In genomic region chr4:78254893-78255292, GRCh38 we compare ENCODE assay signal across 26 cellular contexts.
"Had no signal": no experiment of that assay in that cellular context is flagged by ENCODE, and none has a peak within 500 bp of the region (broad histone marks: within the 10 kb centered on the region; RNA-seq: fewer than 3 reads in every experiment).

No MANE protein-coding gene starts in this region.

- H3K27ac Mint-ChIP-seq: naive B cell; natural killer cell; nephron progenitor cell; neural progenitor cell; stimulated activated memory B cell treated with anti-CD40 and anti-IgM and Interleukin-4, amounts not matched to agents 10 μg/mL and 1 μg/mL and 100 μg/mL, for 72 hours had no signal

- H2AFZ ChIP-seq: neural progenitor cell, parathyroid adenoma had no signal

- H3K4me2 ChIP-seq: neural progenitor cell, smooth muscle cell had no signal

- H3K4me1 Mint-ChIP-seq: natural killer cell; nephron progenitor cell; neural progenitor cell; stimulated activated memory B cell treated with anti-CD40 and anti-IgM and Interleukin-4, amounts not matched to agents 10 μg/mL and 1 μg/mL and 100 μg/mL, for 72 hours; stimulated activated naive CD8-positive, alpha-beta T cell treated with anti-CD3 and anti-CD28 coated beads, Interleukin-15, amount 100 ng/mL, for 72 hours had no signal

- H3K4me3 ChIP-seq: left lung, lower lobe of right lung, neural progenitor cell, right atrium auricular region, right lobe of liver, smooth muscle cell, tibial nerve, upper lobe of left lung, vagina had no signal

- H3K36me3 ChIP-seq: left lung, lower lobe of right lung, neural progenitor cell, neutrophil, right atrium auricular region, right lobe of liver, upper lobe of left lung, vagina had no signal

- H3K9me3 ChIP-seq: neutrophil, right lobe of liver had no signal

- H3K4me1 ChIP-seq: left lung, lower lobe of right lung, neural progenitor cell, parathyroid adenoma, right atrium auricular region, right lobe of liver, tibial nerve, upper lobe of left lung, vagina had no signal

- H3K27ac ChIP-seq: left lung, lower lobe of right lung, neural progenitor cell, neutrophil, parathyroid adenoma, right atrium auricular region, right lobe of liver, tibial nerve, upper lobe of left lung, vagina had no signal

- H3K27me3 Mint-ChIP-seq: naive B cell; stimulated activated memory B cell treated with anti-CD40 and anti-IgM and Interleukin-4, amounts not matched to agents 10 μg/mL and 1 μg/mL and 100 μg/mL, for 72 hours; stimulated activated naive CD8-positive, alpha-beta T cell treated with anti-CD3 and anti-CD28 coated beads, Interleukin-15, amount 100 ng/mL, for 72 hours had no signal

- H3K27me3 ChIP-seq: left lung, neural progenitor cell, neutrophil, right atrium auricular region, right lobe of liver, tibial nerve, upper lobe of left lung, vagina had no signal

- DNase-seq: kidney glomerular epithelial cell; left cardiac atrium; left lung; lower lobe of right lung; mammary epithelial cell; mesenchymal stem cell; naive B cell; natural killer cell; nephron progenitor cell; occipital lobe; right lobe of liver; stimulated activated CD4-positive, alpha-beta T cell treated with anti-CD3 and anti-CD28 coated beads, Interleukin-1b, Interleukin-23, amount 100 ng/mL, for 48 hours; stimulated activated CD4-positive, alpha-beta T cell treated with anti-CD3 and anti-CD28 coated beads, Interleukin-2, amount 100 ng/mL, for 48 hours; stimulated activated CD4-positive, alpha-beta T cell treated with anti-CD3 and anti-CD28 coated beads, Interleukin-4, amount 100 ng/mL, for 4 hours; stimulated activated CD8-positive, alpha-beta memory T cell treated with anti-CD3 and anti-CD28 coated beads, Interleukin-4, amount 100 ng/mL, for 48 hours; stimulated activated naive CD4-positive, alpha-beta T cell treated with Interleukin-2 at 50 U/mL for 16 hours; stimulated activated naive CD8-positive, alpha-beta T cell treated with anti-CD3 and anti-CD28 coated beads, Interleukin-15, amount 100 ng/mL, for 72 hours; upper lobe of left lung had no signal

- H3K79me2 ChIP-seq: parathyroid adenoma had no signal

- H3K36me3 Mint-ChIP-seq: natural killer cell; stimulated activated memory B cell treated with anti-CD40 and anti-IgM and Interleukin-4, amounts not matched to agents 10 μg/mL and 1 μg/mL and 100 μg/mL, for 72 hours had no signal

- H3K4me3 Mint-ChIP-seq: naive B cell; natural killer cell; nephron progenitor cell; neural progenitor cell; stimulated activated memory B cell treated with anti-CD40 and anti-IgM and Interleukin-4, amounts not matched to agents 10 μg/mL and 1 μg/mL and 100 μg/mL, for 72 hours; stimulated activated naive CD8-positive, alpha-beta T cell treated with anti-CD3 and anti-CD28 coated beads, Interleukin-15, amount 100 ng/mL, for 72 hours had no signal
